ENCODE assay signal across 8 cellular contexts in the genomic region with DNA sequence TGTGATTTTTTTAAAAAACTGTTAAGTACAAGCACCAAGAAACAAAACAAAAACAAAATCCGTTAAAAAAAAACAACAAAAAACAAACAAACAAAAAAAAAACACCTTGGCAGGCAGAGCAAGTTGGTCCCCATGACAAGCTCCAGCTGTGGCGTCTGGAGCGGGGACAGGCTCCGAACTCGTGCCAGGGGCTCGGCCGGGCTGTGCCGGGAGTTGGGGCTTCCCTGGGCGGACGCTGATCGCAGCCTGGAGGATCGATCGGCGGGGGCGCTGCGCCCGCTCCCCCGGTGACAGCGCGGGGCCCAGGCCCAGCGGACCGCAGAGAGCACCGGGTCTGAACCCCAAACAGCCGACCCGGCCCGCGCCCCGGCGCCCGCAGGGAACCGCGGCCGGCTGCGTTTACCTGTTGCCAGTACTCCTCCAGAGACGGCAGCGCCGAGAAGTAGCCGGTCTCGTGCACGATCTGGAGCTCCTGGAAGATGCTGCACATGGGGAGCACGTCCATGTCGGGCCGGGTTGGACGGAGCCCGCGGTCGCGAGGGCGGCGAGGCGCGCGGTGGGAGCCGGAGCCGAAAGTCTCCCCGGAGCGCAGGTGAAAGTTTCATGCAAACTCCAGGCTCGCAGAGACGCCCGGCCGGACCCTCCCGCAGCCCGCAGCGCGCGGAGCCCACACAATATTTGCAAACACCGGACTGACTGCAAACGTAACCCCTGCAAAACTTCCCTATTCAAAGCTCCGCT. TPM values are rescaled to one million over a fixed set of nuclear protein-coding genes. Genes with fewer than 3 reads are reported as not detected.
DNase-seq lines count a peak whose midpoint lies in the region; ATAC-seq, FAIRE-seq and TF ChIP-seq lines count a peak whose summit lies in the region.

KLF6 (minus strand) TSS at position 700 of the 741 bp plus-strand sequence; CDS start at position 505, 195 bp downstream.

- TF ChIP-seq EP300 in Ishikawa (IDR thresholded peaks at IDR 0.05; ENCODE audit: borderline replicate concordance) = peak; percentile 1; the same call in 1 of the 2 replicates

- TF ChIP-seq CTCF in Calu3 (IDR thresholded peaks at IDR 0.05; ENCODE audit: unreplicated experiment) (no peak), cardiac muscle cell (IDR thresholded peaks at IDR 0.05; ENCODE audit: low read depth, low read length) (no peak), pancreas (IDR thresholded peaks at IDR 0.05) (no peak)

- H3K9me3 ChIP-seq in cardiac muscle cell (ENCODE audit: low read depth) (no peaks in the 10 kb centered on the region), pancreas (no peaks in the 10 kb centered on the region)

- H3K4me3 ChIP-seq in cardiac muscle cell = peak within 1 kb of the TSS; percentile 85
- peak within 1 kb of the TSS; percentile 67 to 97 (median 88) for H3K4me3 ChIP-seq in pancreas

- peaks cover 75% of the 10 kb centered on the region for H3K36me3 Mint-ChIP-seq in Calu3 (ENCODE audit: insufficient read depth, unreplicated experiment)
- H3K36me3 Mint-ChIP-seq in activated naive CD4-positive, alpha-beta T cell treated with anti-CD3 and anti-CD28 coated beads, Interleukin-2, amount 50 U/mL, for 72 hours = peaks cover 51 to 65% of the 10 kb centered on the region in 2 donors

- H3K27ac ChIP-seq in cardiac muscle cell (peak within 1 kb of the TSS; percentile 99), pancreas (peak within 1 kb of the TSS; percentile 100)

- H3K9me3 Mint-ChIP-seq in Calu3 (ENCODE audit: low read depth, unreplicated experiment) = no peaks in the 10 kb centered on the region
- peaks cover 2% of the 10 kb centered on the region in 2 donors for H3K9me3 Mint-ChIP-seq in activated naive CD4-positive, alpha-beta T cell treated with anti-CD3 and anti-CD28 coated beads, Interleukin-2, amount 50 U/mL, for 72 hours

- H3K27me3 ChIP-seq in cardiac muscle cell (no peaks in the 10 kb centered on the region), pancreas (no peaks in the 10 kb centered on the region)

- H3K4me1 Mint-ChIP-seq in Calu3 (ENCODE audit: low read depth, unreplicated experiment) = peaks cover 41% of the 10 kb centered on the region

- no peak for TF ChIP-seq RAD21 in Ishikawa (IDR thresholded peaks at IDR 0.05; ENCODE audit: low read depth)

- peak within 1 kb of the TSS; percentile 98 for H3K4me3 Mint-ChIP-seq in Calu3 (ENCODE audit: low read depth, unreplicated experiment)

- FAIRE-seq in pancreas (lab: Jason Lieb, UNC) = no peak

- CTCF ChIA-PET in Calu3 (lab: Charles Lee) = interaction anchor here (0.6 to 1.6 kb wide), 5 partner anchors 21 to 586 kb away, joined by 3 to 7 read pairs (median 6); no protein-coding TSS in a partner anchor

- H3K27me3 Mint-ChIP-seq in Calu3 (ENCODE audit: unreplicated experiment) = peaks cover 14% of the 10 kb centered on the region

- DNase-seq in Calu3 (peak; percentile 38), cardiac muscle cell (ENCODE audit: low read depth in 1 of 2, low spot score in 1 of 2) (peak in 1 of 2 donors; percentile 67), pancreas (peak in 5 of 6 donors; percentile 65 to 89 (median 76)), NCI-H345 treated with DMSO at 0.1 percent for 48 hours (lab: John Stamatoyannopoulos, UW; ENCODE audit: unreplicated experiment) (no peak)
- no peak for DNase-seq in activated naive CD4-positive, alpha-beta T cell treated with anti-CD3 and anti-CD28 coated beads, Interleukin-2, amount 50 U/mL, for 72 hours (ENCODE audit: low spot score in 2 of 2)
- DNase-seq in stimulated activated CD8-positive, alpha-beta memory T cell treated with anti-CD3 and anti-CD28 coated beads, Interleukin-4, amount 100 ng/mL, for 48 hours = no peak

- peaks cover 19% of the 10 kb centered on the region for H3K4me1 ChIP-seq in cardiac muscle cell (ENCODE audit: low read depth)
- H3K4me1 ChIP-seq in pancreas = peaks cover 7 to 27% (median 26%) of the 10 kb centered on the region in 3 donors

- H3K27ac Mint-ChIP-seq in Calu3 (ENCODE audit: unreplicated experiment) = peak within 1 kb of the TSS; percentile 100
- H3K27ac Mint-ChIP-seq in activated naive CD4-positive, alpha-beta T cell treated with anti-CD3 and anti-CD28 coated beads, Interleukin-2, amount 50 U/mL, for 72 hours = peak within 1 kb of the TSS; percentile 100

- H3K36me3 ChIP-seq in cardiac muscle cell = peaks cover 7% of the 10 kb centered on the region
- peaks cover 0 to 25% (median 16%) of the 10 kb centered on the region in 3 donors for H3K36me3 ChIP-seq in pancreas

- BruUV-seq in Calu3 (replicated peaks; lab: Mats Ljungman, UMichigan) = no TSS peak

- ATAC-seq in GM21360 (IDR thresholded peaks at IDR 0.05; ENCODE audit: unreplicated experiment) (peak; percentile 29), pancreas (peak; percentile 21 to 49 (median 24))
- no peak for ATAC-seq in activated naive CD4-positive, alpha-beta T cell treated with anti-CD3 and anti-CD28 coated beads, Interleukin-2, amount 50 U/mL, for 72 hours

- WGBS in pancreas, 2 donors = 0% methylated on average over 68 to 69 of the region's 69 CpGs

- intact Hi-C loops in Calu3 (cut with micrococcal nuclease; ENCODE audit: unreplicated experiment) = loop anchor here (1.0 to 10.0 kb wide), 3 partner anchors 22 to 890 kb away; no protein-coding TSS in a partner anchor
- intact Hi-C loops in pancreas (cut with DNase I) = no loop called here

TF ChIP-seq in Ishikawa, 13 proteins besides CTCF, POLR2A, EP300 and RAD21:
- TF ChIP-seq, protein P1, sequence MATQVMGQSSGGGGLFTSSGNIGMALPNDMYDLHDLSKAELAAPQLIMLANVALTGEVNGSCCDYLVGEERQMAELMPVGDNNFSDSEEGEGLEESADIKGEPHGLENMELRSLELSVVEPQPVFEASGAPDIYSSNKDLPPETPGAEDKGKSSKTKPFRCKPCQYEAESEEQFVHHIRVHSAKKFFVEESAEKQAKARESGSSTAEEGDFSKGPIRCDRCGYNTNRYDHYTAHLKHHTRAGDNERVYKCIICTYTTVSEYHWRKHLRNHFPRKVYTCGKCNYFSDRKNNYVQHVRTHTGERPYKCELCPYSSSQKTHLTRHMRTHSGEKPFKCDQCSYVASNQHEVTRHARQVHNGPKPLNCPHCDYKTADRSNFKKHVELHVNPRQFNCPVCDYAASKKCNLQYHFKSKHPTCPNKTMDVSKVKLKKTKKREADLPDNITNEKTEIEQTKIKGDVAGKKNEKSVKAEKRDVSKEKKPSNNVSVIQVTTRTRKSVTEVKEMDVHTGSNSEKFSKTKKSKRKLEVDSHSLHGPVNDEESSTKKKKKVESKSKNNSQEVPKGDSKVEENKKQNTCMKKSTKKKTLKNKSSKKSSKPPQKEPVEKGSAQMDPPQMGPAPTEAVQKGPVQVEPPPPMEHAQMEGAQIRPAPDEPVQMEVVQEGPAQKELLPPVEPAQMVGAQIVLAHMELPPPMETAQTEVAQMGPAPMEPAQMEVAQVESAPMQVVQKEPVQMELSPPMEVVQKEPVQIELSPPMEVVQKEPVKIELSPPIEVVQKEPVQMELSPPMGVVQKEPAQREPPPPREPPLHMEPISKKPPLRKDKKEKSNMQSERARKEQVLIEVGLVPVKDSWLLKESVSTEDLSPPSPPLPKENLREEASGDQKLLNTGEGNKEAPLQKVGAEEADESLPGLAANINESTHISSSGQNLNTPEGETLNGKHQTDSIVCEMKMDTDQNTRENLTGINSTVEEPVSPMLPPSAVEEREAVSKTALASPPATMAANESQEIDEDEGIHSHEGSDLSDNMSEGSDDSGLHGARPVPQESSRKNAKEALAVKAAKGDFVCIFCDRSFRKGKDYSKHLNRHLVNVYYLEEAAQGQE (IDR thresholded peaks at IDR 0.05; ENCODE audit: low read depth) = no peak
- peak; percentile 5; the same call in 1 of the 2 replicates for TF ChIP-seq TAF1 (IDR thresholded peaks at IDR 0.05; ENCODE audit: low read depth)

RNA-seq across cellular contexts. Expression of gene KLF6, which starts in this region (rescaled TPM):
- total RNA-seq in Calu3 (2022) (140 and 161 TPM in 2 replicates), cardiac muscle cell (8.4 and 10.6 TPM in 2 replicates), pancreas (100 to 1,000 TPM in 1 of 6 donors, 10 to 100 TPM in 5; 41.2 to 157 (median 70.5) TPM)
- total RNA-seq in activated naive CD4-positive, alpha-beta T cell treated with anti-CD3 and anti-CD28 coated beads, Interleukin-2, amount 50 U/mL, for 72 hours = 100 to 1,000 TPM in 1 of 2 donors, 10 to 100 TPM in 1; 85.2 to 126 TPM
- polyA plus RNA-seq in cardiac muscle cell (29.8 and 40.3 TPM in 2 replicates), pancreas (10 to 100 TPM; 29.0 to 41.0 TPM)

Comparison
In these comparisons a context has a peak if more than half of its experiments do, and no peak if none do; other contexts are left out.
1. DNase-seq: peak in Calu3 (single experiment) and pancreas (5 of 6); none in activated naive CD4-positive, alpha-beta T cell treated with anti-CD3 and anti-CD28 coated beads, Interleukin-2, amount 50 U/mL, for 72 hours (0 of 2), NCI-H345 treated with DMSO at 0.1 percent for 48 hours (single experiment) and stimulated activated CD8-positive, alpha-beta memory T cell treated with anti-CD3 and anti-CD28 coated beads, Interleukin-4, amount 100 ng/mL, for 48 hours (single experiment).
2. ATAC-seq: peak in GM21360 (single experiment) and pancreas (4 of 4); none in activated naive CD4-positive, alpha-beta T cell treated with anti-CD3 and anti-CD28 coated beads, Interleukin-2, amount 50 U/mL, for 72 hours (0 of 2).